Comparison of ENCODE assay signal across 8 cellular contexts in the genomic region with DNA sequence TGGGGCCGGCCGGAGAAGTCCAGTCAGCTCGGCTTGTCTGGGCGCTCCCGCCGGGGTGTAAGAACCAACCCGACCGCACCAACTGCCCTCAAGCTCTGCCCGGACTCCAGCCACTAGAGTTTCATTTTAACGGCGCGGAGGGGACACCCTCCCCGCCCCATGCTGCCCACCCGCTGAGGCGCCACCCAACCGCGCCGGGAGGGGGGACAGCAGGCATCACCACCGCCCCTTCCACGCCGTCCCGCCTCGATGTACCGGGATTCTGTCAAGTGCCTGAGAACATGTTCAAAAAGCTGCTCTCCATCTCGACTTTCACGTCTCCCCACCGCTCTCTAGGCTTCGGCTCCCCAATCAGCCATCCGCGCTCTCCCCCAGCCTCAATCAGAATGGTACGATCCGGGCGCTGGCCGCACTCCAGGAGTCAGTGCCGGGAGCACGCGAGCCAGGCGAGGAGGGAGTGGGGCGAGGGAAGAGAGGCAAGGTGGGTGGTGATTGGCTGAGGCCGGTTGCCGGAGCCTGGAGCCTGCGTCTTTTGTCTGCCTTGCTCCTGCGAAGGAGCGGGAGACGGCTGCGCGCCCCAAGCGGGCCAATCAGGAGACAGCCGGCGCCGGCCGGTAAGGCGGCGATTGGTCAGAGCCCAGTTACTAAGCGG. TPM values are rescaled to one million over a fixed set of nuclear protein-coding genes. Genes with fewer than 3 reads are reported as not detected.
DNase-seq lines count a peak whose midpoint lies in the region; ATAC-seq and TF ChIP-seq lines count a peak whose summit lies in the region.

A gene (minus strand): TSS at position 101 of the 652 bp plus-strand sequence. CDS start 677 bp downstream, outside the sequence.

- ATAC-seq in HG03196 (IDR thresholded peaks at IDR 0.05; ENCODE audit: unreplicated experiment) = peak; percentile 87

- in situ Hi-C loops in GM18951 (cut with MboI; ENCODE audit: low sequenced_read_pairs, unreplicated experiment) = no loop called here

- TF ChIP-seq POLR2A in GM18951 (IDR thresholded peaks at IDR 0.05; ENCODE audit: extremely low read depth, insufficient read depth, insufficient read length) = peak; percentile 99

- DNase-seq in AG08396 (ENCODE audit: low spot score) = peak; percentile 98
- DNase-seq in NCI-H345 (lab: John Stamatoyannopoulos, UW) = peak; percentile 99
- DNase-seq in activated CD4-positive, CD25-positive, alpha-beta regulatory T cell treated with anti-CD3 and anti-CD28 coated beads, Interleukin-2, amount 50 U/mL, for 72 hours = peak; percentile 89
- DNase-seq in cerebellum (ENCODE audit: low spot score) = peak; percentile 98
- peak; percentile 100 for DNase-seq in islet precursor cell
- DNase-seq in stimulated activated CD4-positive, alpha-beta T cell treated with anti-CD3 and anti-CD28 coated beads, Interleukin-12 subunit alpha, Interleukin-12 subunit beta, amount 100 ng/mL, for 48 hours (ENCODE audit: low read depth in 2 of 3, low spot score in 1 of 3) = peak; percentile 73 to 90 (median 87)

RNA-seq across cellular contexts. Expression of the gene that starts here (rescaled TPM):
- total RNA-seq in cerebellum = 58.9 TPM

Comparison
In these comparisons a context has a peak if more than half of its experiments do, and no peak if none do; other contexts are left out.
1. Peak in every context shown above with its lines: DNase-seq and ATAC-seq.